1 cellular context compared by ENCODE assay signal in genomic region chr20:63577317-63577894, GRCh38.
TF ChIP-seq lines count a peak whose summit lies in the region.

No MANE protein-coding gene starts in this region.

TF ChIP-seq in HepG2, 621 proteins besides CTCF, POLR2A, EP300 and RAD21 (continued from another document and continues in another):
- no peak for TF ChIP-seq ATF6 (CRISPR knock-in tag; conservative IDR thresholded peaks at IDR 0.05)
- 0 out of 2 replicates have a peak, but pooled peaks have one; percentile 69 for TF ChIP-seq ZNF275 (CRISPR knock-in tag; IDR thresholded peaks at IDR 0.05; ENCODE audit: borderline replicate concordance)
- no peak for TF ChIP-seq ZNF556 (CRISPR knock-in tag; IDR thresholded peaks at IDR 0.05; ENCODE audit: borderline replicate concordance)
- peak; percentile 83 for TF ChIP-seq GATAD2A (CRISPR knock-in tag; IDR thresholded peaks at IDR 0.05)
- TF ChIP-seq ZNF746 (CRISPR knock-in tag; IDR thresholded peaks at IDR 0.05): no peak
- TF ChIP-seq MEF2D (CRISPR knock-in tag; IDR thresholded peaks at IDR 0.05): no peak
- TF ChIP-seq MAFK (conservative IDR thresholded peaks at IDR 0.05 in 1 of 2, IDR thresholded peaks at IDR 0.05 in 1 of 2; ENCODE audit: low read length in 2 of 2): no peak
- TF ChIP-seq ZNF549 (CRISPR knock-in tag; IDR thresholded peaks at IDR 0.05): no peak; the same call in 1 of the 2 replicates
- TF ChIP-seq KLF16 (CRISPR knock-in tag; IDR thresholded peaks at IDR 0.05): peak in 1 of 2 experiments; percentile 88; a peak in 2 of 4 replicates
- TF ChIP-seq ZNF180 (CRISPR knock-in tag; IDR thresholded peaks at IDR 0.05; ENCODE audit: borderline replicate concordance, low read depth): no peak; the same call in 1 of the 2 replicates
- TF ChIP-seq SOX6 (IDR thresholded peaks at IDR 0.05): no peak
- TF ChIP-seq SOX6 (CRISPR knock-in tag; IDR thresholded peaks at IDR 0.05): peak; percentile 34; the same call in 1 of the 2 replicates
- TF ChIP-seq ERF (CRISPR knock-in tag; IDR thresholded peaks at IDR 0.05): peak; percentile 70; the same call in 1 of the 2 replicates
- 0 out of 2 replicates have a peak, but pooled peaks have one; percentile 43 for TF ChIP-seq ZNF264 (CRISPR knock-in tag; IDR thresholded peaks at IDR 0.05)
- TF ChIP-seq MAFF (IDR thresholded peaks at IDR 0.05; ENCODE audit: low read depth, low read length): no peak
- peak; percentile 85 for TF ChIP-seq HIC2 (CRISPR knock-in tag; IDR thresholded peaks at IDR 0.05; ENCODE audit: low read depth)
- no peak for TF ChIP-seq REPIN1 (CRISPR knock-in tag; IDR thresholded peaks at IDR 0.05; ENCODE audit: borderline replicate concordance, low read depth)
- no peak for TF ChIP-seq TCF7 (IDR thresholded peaks at IDR 0.05; ENCODE audit: low read depth)
- no peak for TF ChIP-seq ZNF234 (CRISPR knock-in tag; conservative IDR thresholded peaks at IDR 0.05)
- TF ChIP-seq ZNF576 (CRISPR knock-in tag; IDR thresholded peaks at IDR 0.05): peak; percentile 72; the same call in 1 of the 2 replicates
- no peak for TF ChIP-seq NFE2 (CRISPR knock-in tag; IDR thresholded peaks at IDR 0.05)
- no peak for TF ChIP-seq ZSCAN30 (CRISPR knock-in tag; IDR thresholded peaks at IDR 0.05)
- no peak for TF ChIP-seq STAT6 (CRISPR knock-in tag; IDR thresholded peaks at IDR 0.05; ENCODE audit: borderline replicate concordance)
- peak; percentile 68; the same call in 1 of the 2 replicates for TF ChIP-seq HMGXB3 (CRISPR knock-in tag; IDR thresholded peaks at IDR 0.05; ENCODE audit: borderline replicate concordance)
- TF ChIP-seq CEBPZ (IDR thresholded peaks at IDR 0.05; ENCODE audit: low read length): no peak
- TF ChIP-seq ZNF431 (CRISPR knock-in tag; IDR thresholded peaks at IDR 0.05; ENCODE audit: borderline replicate concordance, low read depth): no peak
- no peak for TF ChIP-seq WIZ (CRISPR knock-in tag; IDR thresholded peaks at IDR 0.05)
- TF ChIP-seq ZNF136 (CRISPR knock-in tag; IDR thresholded peaks at IDR 0.05; ENCODE audit: low read depth): no peak
- no peak; the same call in 1 of the 2 replicates for TF ChIP-seq ZBTB7A (CRISPR knock-in tag; IDR thresholded peaks at IDR 0.05)
- no peak for TF ChIP-seq PRMT3 (CRISPR knock-in tag; IDR thresholded peaks at IDR 0.05; ENCODE audit: borderline replicate concordance, low read depth)
- peak; percentile 39; the same call in 1 of the 2 replicates for TF ChIP-seq BHLHE40 (IDR thresholded peaks at IDR 0.05; ENCODE audit: low read length)
- no peak for TF ChIP-seq PPARG (CRISPR knock-in tag; conservative IDR thresholded peaks at IDR 0.05)
- no peak; the same call in 1 of the 2 replicates for TF ChIP-seq DNMT1 (CRISPR knock-in tag; IDR thresholded peaks at IDR 0.05)
- TF ChIP-seq E2F5 (CRISPR knock-in tag; conservative IDR thresholded peaks at IDR 0.05): no peak
- TF ChIP-seq ZBTB37 (CRISPR knock-in tag; IDR thresholded peaks at IDR 0.05): no peak
- peak; percentile 50; the same call in 1 of the 2 replicates for TF ChIP-seq IKZF5 (CRISPR knock-in tag; IDR thresholded peaks at IDR 0.05)
- TF ChIP-seq ZNF761 (CRISPR knock-in tag; conservative IDR thresholded peaks at IDR 0.05): no peak
- TF ChIP-seq ZFX (CRISPR knock-in tag; IDR thresholded peaks at IDR 0.05; ENCODE audit: low read depth): no peak
- TF ChIP-seq ZNF737 (CRISPR knock-in tag; IDR thresholded peaks at IDR 0.05; ENCODE audit: borderline replicate concordance): no peak
- TF ChIP-seq KDM1A (CRISPR knock-in tag; IDR thresholded peaks at IDR 0.05): no peak
- no peak for TF ChIP-seq ZNF724P (CRISPR knock-in tag; IDR thresholded peaks at IDR 0.05; ENCODE audit: borderline replicate concordance)
- TF ChIP-seq PITX1 (CRISPR knock-in tag; IDR thresholded peaks at IDR 0.05): no peak
